Comparison of ENCODE assay signal across 35 cellular contexts in the genomic region with DNA sequence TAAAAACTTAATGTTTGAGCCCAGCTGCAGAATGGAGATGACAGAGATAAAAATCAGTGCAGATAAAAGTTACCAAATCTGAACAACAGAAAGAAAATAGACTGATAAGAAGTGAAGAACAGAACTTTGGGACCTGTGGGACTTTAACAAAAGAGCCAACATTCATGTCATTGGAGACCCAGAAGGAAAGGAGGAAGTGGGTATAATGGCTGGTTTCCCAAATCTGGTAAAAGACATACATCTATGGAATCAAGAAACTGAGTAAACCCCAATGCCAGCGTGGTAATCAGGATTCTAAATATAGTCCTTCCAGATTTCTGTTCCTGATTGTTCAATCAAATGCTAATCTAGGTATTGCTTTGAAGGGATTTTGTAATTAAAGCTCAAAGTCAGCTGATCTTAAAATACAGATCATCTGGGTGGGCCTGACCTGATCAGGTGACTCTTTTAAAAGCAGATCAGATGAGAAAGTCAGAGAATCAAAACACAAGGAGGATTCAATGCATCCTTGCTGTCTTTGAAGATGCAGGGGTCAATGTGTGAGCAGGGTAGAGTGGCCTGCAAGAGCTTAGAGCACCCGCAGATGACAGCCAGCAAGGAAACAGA. TPM values are rescaled to one million over a fixed set of nuclear protein-coding genes. Genes with fewer than 3 reads are reported as not detected.
"Had no signal": no experiment of that assay in that cellular context is flagged by ENCODE, and none has a peak within 500 bp of the region (broad histone marks: within the 10 kb centered on the region; RNA-seq: fewer than 3 reads in every experiment).

No MANE protein-coding gene starts in this region.

- H3K79me2 ChIP-seq: hepatocyte had no signal

- H3K4me3 ChIP-seq: colonic mucosa, esophagus muscularis mucosa, gastroesophageal sphincter, heart left ventricle, hepatocyte, left lung, prostate gland, sigmoid colon, stomach, testis, tibial artery, upper lobe of left lung had no signal

- H3K27ac ChIP-seq: colonic mucosa, esophagus muscularis mucosa, gastroesophageal sphincter, heart left ventricle, hepatocyte, left lung, prostate gland, sigmoid colon, stomach, testis, tibial artery, upper lobe of left lung had no signal

- H3K4me1 ChIP-seq: colonic mucosa, esophagus muscularis mucosa, gastroesophageal sphincter, heart left ventricle, left lung, prostate gland, sigmoid colon, stomach, testis, tibial artery, upper lobe of left lung had no signal

- H3K27me3 ChIP-seq: colonic mucosa, foreskin keratinocyte, heart left ventricle, hepatocyte, left lung, testis, upper lobe of left lung had no signal

- H3K4me2 ChIP-seq: hepatocyte had no signal

- H3K9me3 ChIP-seq: colonic mucosa, esophagus muscularis mucosa, gastroesophageal sphincter, heart left ventricle, left lung, prostate gland, sigmoid colon, stomach, testis, tibial artery, upper lobe of left lung had no signal

- H3K36me3 ChIP-seq: colonic mucosa, esophagus muscularis mucosa, gastroesophageal sphincter, heart left ventricle, left lung, prostate gland, sigmoid colon, stomach, tibial artery, upper lobe of left lung had no signal

- ATAC-seq: gastroesophageal sphincter; heart left ventricle; left cardiac atrium; left lung; naive thymus-derived CD8-positive, alpha-beta T cell; right cardiac atrium; stimulated activated effector memory CD8-positive, alpha-beta T cell treated with anti-CD3 and anti-CD28 coated beads, Interleukin-12 subunit alpha, Interleukin-12 subunit beta, amount 100 ng/mL, for 72 hours had no signal

- DNase-seq: colonic mucosa; effector CD8-positive, alpha-beta T cell; endodermal cell; foreskin keratinocyte; heart left ventricle; left cardiac atrium; left lung; mesendoderm; naive thymus-derived CD8-positive, alpha-beta T cell; nephron progenitor cell; nucleus accumbens; right cardiac atrium; sigmoid colon; stimulated activated CD4-positive, alpha-beta T cell treated with anti-CD3 and anti-CD28 coated beads, Interleukin-2, amount 100 ng/mL, for 24 hours; stimulated activated CD4-positive, alpha-beta T cell treated with anti-CD3 and anti-CD28 coated beads, Interleukin-4, amount 100 ng/mL, for 24 hours; stimulated activated naive CD4-positive, alpha-beta T cell treated with Interleukin-2 at 50 U/mL for 16 hours; stomach; testis; tibial artery; upper lobe of left lung had no signal

- H2AFZ ChIP-seq: hepatocyte had no signal

RNA-seq across cellular contexts. Expression of gene CEACAM20, which starts 25.3 kb away (rescaled TPM):
- total RNA-seq: endodermal cell; epithelial cell of proximal tubule; esophagus muscularis mucosa; fibroblast of lung; foreskin keratinocyte; gastroesophageal sphincter; heart left ventricle; kidney epithelial cell; left cardiac atrium; left lung; lower leg skin; lung microvascular endothelial cell; myocyte; naive thymus-derived CD8-positive, alpha-beta T cell; osteocyte; renal cortical epithelial cell; right cardiac atrium; skeletal muscle tissue; subcutaneous adipose tissue; upper lobe of left lung had no signal
- polyA plus RNA-seq: fibroblast of lung; foreskin keratinocyte; heart left ventricle; naive thymus-derived CD8-positive, alpha-beta T cell; right cardiac atrium; stomach had no signal

RNA-seq across cellular contexts. Expression of gene IGSF23, which starts 58.6 kb away (rescaled TPM):
- total RNA-seq: colonic mucosa; endodermal cell; esophagus muscularis mucosa; foreskin keratinocyte; gastroesophageal sphincter; left cardiac atrium; left lung; lower leg skin; lung microvascular endothelial cell; naive thymus-derived CD8-positive, alpha-beta T cell; osteocyte; prostate gland; right cardiac atrium; sigmoid colon; skeletal muscle tissue; subcutaneous adipose tissue; upper lobe of left lung had no signal
- polyA plus RNA-seq: foreskin keratinocyte; naive thymus-derived CD8-positive, alpha-beta T cell; right cardiac atrium; sigmoid colon; stomach had no signal
